In the genomic region with DNA sequence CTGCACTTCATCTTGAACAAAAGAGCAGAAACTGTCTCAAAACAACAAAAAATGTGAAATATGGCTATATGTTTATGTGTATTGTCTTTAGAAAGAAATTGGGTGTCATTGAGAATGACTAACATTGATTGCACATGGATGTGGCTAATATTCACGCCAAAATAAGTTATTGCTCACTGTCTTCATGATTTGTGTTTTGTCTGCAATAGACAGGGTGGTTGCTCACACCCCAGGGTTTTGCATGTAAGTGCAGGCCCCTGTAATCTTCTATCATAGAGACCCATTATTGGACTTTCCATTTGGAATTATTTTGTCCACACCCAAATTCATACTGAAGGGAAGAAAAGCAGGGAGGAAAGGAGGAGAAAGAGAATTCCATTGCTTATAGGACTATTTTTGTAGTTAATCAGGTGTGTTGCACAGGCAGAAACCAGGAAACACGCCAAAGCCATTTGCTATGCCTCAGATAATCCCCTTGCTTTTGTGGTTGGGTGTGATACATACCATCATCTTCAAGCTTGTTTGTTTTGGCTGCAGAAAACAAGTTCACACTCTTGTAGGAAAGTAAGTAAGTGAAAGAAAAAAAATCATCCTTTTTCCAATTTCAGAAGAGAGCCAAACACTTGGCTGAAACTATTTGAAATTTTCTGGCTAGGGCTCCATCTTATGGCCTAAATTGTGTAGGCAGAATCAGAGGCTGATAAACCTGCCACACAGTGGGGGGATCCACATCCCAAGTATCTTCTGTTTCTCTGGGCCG, we compare ENCODE assay signal across 13 cellular contexts.
A peak's percentile ranks its signal among the peaks of the same experiment; 100 is the strongest.
DNase-seq lines count a peak whose midpoint lies in the region; ATAC-seq and TF ChIP-seq lines count a peak whose summit lies in the region.
"Had no signal": no experiment of that assay in that cellular context is flagged by ENCODE, and none has a peak within 500 bp of the region (broad histone marks: within the 10 kb centered on the region; RNA-seq: fewer than 3 reads in every experiment).

No MANE protein-coding gene starts in this region.

- CTCF ChIA-PET in BJ (lab: Yijun Ruan, JAX): interaction anchor here (0.6 to 1.5 kb wide), 6 partner anchors 10 to 581 kb away, joined by 3 to 6 read pairs (median 3); no protein-coding TSS in a partner anchor

- no peaks in the 10 kb centered on the region for H3K27me3 ChIP-seq in BJ (ENCODE audit: control insufficient read depth, insufficient read depth, low read length)
- no peaks in the 10 kb centered on the region for H3K27me3 ChIP-seq in Karpas-422 (ENCODE audit: low read length)

- no peaks in the 10 kb centered on the region for H3K4me1 ChIP-seq in Karpas-422 (ENCODE audit: low read length)

- H3K27ac ChIP-seq in Karpas-422 (ENCODE audit: low read length): no peak overlapping the region

- H3K4me3 ChIP-seq in BJ (ENCODE audit: low read depth, low read length) (no peak overlapping the region), LNCaP clone FGC (ENCODE audit: low read depth, low read length) (no peak overlapping the region), Karpas-422 (ENCODE audit: low read length) (no peak overlapping the region)

- POLR2A ChIA-PET in BJ (lab: Charles Lee): no interaction called here

- no peaks in the 10 kb centered on the region for H3K9me2 ChIP-seq in Karpas-422 (replicated peaks; ENCODE audit: insufficient read depth, low read length)

- H3K4me2 ChIP-seq in Karpas-422 (ENCODE audit: low read depth, low read length, poor library complexity, severe bottlenecking): no peak overlapping the region

- H3K36me3 ChIP-seq in BJ (ENCODE audit: control insufficient read depth, insufficient read depth, low read length) (no peaks in the 10 kb centered on the region), Karpas-422 (ENCODE audit: insufficient read depth, low read length) (no peaks in the 10 kb centered on the region)

- ATAC-seq in HG02588 (IDR thresholded peaks at IDR 0.05; ENCODE audit: unreplicated experiment) (no peak), HG02981 (IDR thresholded peaks at IDR 0.05; ENCODE audit: unreplicated experiment) (no peak)
- ATAC-seq: left colon; stimulated activated memory B cell treated with anti-CD40 and anti-IgM and Interleukin-4, amounts not matched to agents 10 μg/mL and 1 μg/mL and 100 μg/mL, for 72 hours had no signal

- no peak overlapping the region for H3K9ac ChIP-seq in Karpas-422 (ENCODE audit: low read length)

- H3K9me3 ChIP-seq in Karpas-422 (ENCODE audit: low read length): no peaks in the 10 kb centered on the region

- H4K20me1 ChIP-seq in Karpas-422 (ENCODE audit: insufficient read depth, low read depth, low read length): no peaks in the 10 kb centered on the region

- no peak overlapping the region for H2AFZ ChIP-seq in Karpas-422 (ENCODE audit: low read length)

- H3K79me2 ChIP-seq in Karpas-422 (ENCODE audit: low read length): no peaks in the 10 kb centered on the region

- DNase-seq in BJ (ENCODE audit: low read depth) (no peak), LNCaP clone FGC (ENCODE audit: low read depth) (no peak), dedifferentiated amniotic fluid mesenchymal stem cell (ENCODE audit: extremely low spot score) (peak; percentile 30), kidney tubule cell (ENCODE audit: low spot score) (peak; percentile 25), NCI-H510A treated with DMSO at 0.1 percent for 48 hours (lab: John Stamatoyannopoulos, UW) (no peak), Karpas-422 (no peak)
- DNase-seq: amygdala; CD4-positive, alpha-beta memory T cell; left colon; NCI-H2081 treated with DMSO at 0.1 percent for 48 hours had no signal

- TF ChIP-seq CTCF in BJ (IDR thresholded peaks at IDR 0.05; ENCODE audit: insufficient read depth, low read depth, low read length) (peak; percentile 45), LNCaP clone FGC (IDR thresholded peaks at IDR 0.05; ENCODE audit: control insufficient read depth, extremely low read depth, insufficient read depth) (0 out of 2 replicates have a peak, but pooled peaks have one; percentile 11)

Comparison
In these comparisons a context has a peak if more than half of its experiments do, and no peak if none do; other contexts are left out.
1. DNase-seq: peak in dedifferentiated amniotic fluid mesenchymal stem cell (single experiment) and kidney tubule cell (single experiment); none in BJ (single experiment), LNCaP clone FGC (single experiment), NCI-H510A treated with DMSO at 0.1 percent for 48 hours (single experiment) and Karpas-422 (single experiment).